Comparison of ENCODE assay signal across 25 cellular contexts in genomic region chr13:70995338-70995737, GRCh38.
"Had no signal": no experiment of that assay in that cellular context is flagged by ENCODE, and none has a peak within 500 bp of the region (broad histone marks: within the 10 kb centered on the region; RNA-seq: fewer than 3 reads in every experiment).

No MANE protein-coding gene starts in this region.

- DNase-seq: activated CD4-positive, alpha-beta T cell treated with anti-CD3 and anti-CD28 coated beads for 4 hours; activated CD8-positive, alpha-beta T cell treated with anti-CD3 and anti-CD28 coated beads for 36 hours; activated gamma-delta T cell treated with Interleukin-2 at 50 U/mL for 16 hours; activated naive CD4-positive, alpha-beta T cell treated with anti-CD3 and anti-CD28 coated beads for 36 hours; activated T-cell treated with anti-CD3 and anti-CD28 coated beads, Interleukin-2, amount 50 U/mL, for 24 hours; adrenal gland; body of pancreas; MV-4-11; NCI-H1092; NCI-H1436 treated with DMSO at 0.1 percent for 48 hours; NCI-H1694 treated with DMSO at 0.1 percent for 48 hours; NCI-H2029; NCI-H345; NCI-H524 treated with DMSO at 0.1 percent for 48 hours; PC-3; SIG-M5; T1000 had no signal

- H3K9me3 ChIP-seq: adrenal gland, body of pancreas, breast epithelium had no signal

- H3K36me3 Mint-ChIP-seq: activated naive CD4-positive, alpha-beta T cell treated with anti-CD3 and anti-CD28 coated beads, Interleukin-2, amount 50 U/mL, for 72 hours; WTC11 had no signal

- ATAC-seq: activated CD4-positive, CD25-positive, alpha-beta regulatory T cell treated with anti-CD3 and anti-CD28 coated beads, Interleukin-2, amount 50 U/mL, for 24 hours; activated CD8-positive, alpha-beta T cell treated with anti-CD3 and anti-CD28 coated beads for 36 hours; activated naive CD4-positive, alpha-beta T cell treated with anti-CD3 and anti-CD28 coated beads, Interleukin-2, amount 50 U/mL, for 72 hours; body of pancreas; PC-3; Right ventricle myocardium inferior; SK-N-SH treated with all-trans-retinoic acid at 6 μM for 48 hours; WTC11 had no signal

- H3K27me3 ChIP-seq: adrenal gland, body of pancreas, breast epithelium had no signal

- H3K4me3 ChIP-seq: adrenal gland, body of pancreas, breast epithelium had no signal

- H3K9me3 Mint-ChIP-seq: activated CD8-positive, alpha-beta T cell treated with anti-CD3 and anti-CD28 coated beads for 36 hours; activated naive CD4-positive, alpha-beta T cell treated with anti-CD3 and anti-CD28 coated beads for 36 hours; activated naive CD4-positive, alpha-beta T cell treated with anti-CD3 and anti-CD28 coated beads, Interleukin-2, amount 50 U/mL, for 72 hours; activated T-helper 2 cell treated with anti-CD3 and anti-CD28 coated beads, Interferon-gamma antibody, Interleukin-2, Interleukin-4, amounts not matched to agents 10 μg/mL and 5 μg/mL and 100 μg/mL, durations not matched to agents 14 hours and 24 hours and 36 hours; WTC11 had no signal

- H3K36me3 ChIP-seq: adrenal gland, breast epithelium had no signal

- H3K27me3 Mint-ChIP-seq: activated CD8-positive, alpha-beta T cell treated with anti-CD3 and anti-CD28 coated beads for 36 hours; activated T-cell treated with anti-CD3 and anti-CD28 coated beads, Interleukin-2, amount 50 U/mL, for 24 hours had no signal

- H3K27ac ChIP-seq: adrenal gland, body of pancreas, breast epithelium, RWPE1 had no signal

- H3K4me3 Mint-ChIP-seq: activated CD8-positive, alpha-beta T cell treated with anti-CD3 and anti-CD28 coated beads for 36 hours; activated naive CD4-positive, alpha-beta T cell treated with anti-CD3 and anti-CD28 coated beads for 36 hours; activated T-cell treated with anti-CD3 and anti-CD28 coated beads, Interleukin-2, amount 50 U/mL, for 24 hours; WTC11 had no signal

- H3K27ac Mint-ChIP-seq: activated CD8-positive, alpha-beta T cell treated with anti-CD3 and anti-CD28 coated beads for 36 hours; activated naive CD4-positive, alpha-beta T cell treated with anti-CD3 and anti-CD28 coated beads for 36 hours; activated naive CD4-positive, alpha-beta T cell treated with anti-CD3 and anti-CD28 coated beads, Interleukin-2, amount 50 U/mL, for 72 hours; activated T-cell treated with anti-CD3 and anti-CD28 coated beads, Interleukin-2, amount 50 U/mL, for 24 hours; activated T-helper 2 cell treated with anti-CD3 and anti-CD28 coated beads, Interferon-gamma antibody, Interleukin-2, Interleukin-4, amounts not matched to agents 10 μg/mL and 5 μg/mL and 100 μg/mL, durations not matched to agents 14 hours and 24 hours and 36 hours; WTC11 had no signal

- H3K4me1 ChIP-seq: adrenal gland, body of pancreas, breast epithelium had no signal
